Comparison of ENCODE assay signal across 16 cellular contexts in genomic region chr2:97812916-97813315, GRCh38.
"Had no signal": no experiment of that assay in that cellular context is flagged by ENCODE, and none has a peak within 500 bp of the region (broad histone marks: within the 10 kb centered on the region; RNA-seq: fewer than 3 reads in every experiment).

No MANE protein-coding gene starts in this region.

- H3K27me3 ChIP-seq: heart right ventricle, left lung, transverse colon, uterus had no signal

- H3K36me3 ChIP-seq: uterus had no signal

- H3K4me3 ChIP-seq: heart right ventricle, left lung, transverse colon, uterus had no signal

- H3K4me1 ChIP-seq: left lung, transverse colon, uterus had no signal

- DNase-seq: activated B cell treated with CpG ODN at 0.5 μM for 24 hours; activated CD4-positive, alpha-beta T cell treated with anti-CD3 and anti-CD28 coated beads for 48 hours; activated CD8-positive, alpha-beta T cell treated with anti-CD3 and anti-CD28 coated beads, Interleukin-2, amount 10 ng/mL, durations not matched to agents 7 days and 5 days; activated naive CD4-positive, alpha-beta T cell treated with anti-CD3 and anti-CD28 coated beads for 36 hours; activated T-cell treated with anti-CD3 and anti-CD28 coated beads, Interleukin-2, amount 50 U/mL, for 4 hours; anterior cingulate cortex; cortex of kidney; heart right ventricle; left lung; nephron progenitor cell; occipital lobe; retina; stimulated activated CD4-positive, alpha-beta T cell treated with anti-CD3 and anti-CD28 coated beads, Interleukin-1b, Interleukin-23, amount 100 ng/mL, for 48 hours; stimulated activated naive CD8-positive, alpha-beta T cell treated with anti-CD3 and anti-CD28 coated beads, Interleukin-15, Interleukin-2, amounts not matched to agents 100 U/mL and 50 U/mL, for 24 hours; transverse colon; uterus had no signal

- H3K9me3 ChIP-seq: heart right ventricle, left lung, transverse colon, uterus had no signal

- H3K27ac ChIP-seq: heart right ventricle, left lung, transverse colon, uterus had no signal

- ATAC-seq: activated CD8-positive, alpha-beta T cell treated with anti-CD3 and anti-CD28 coated beads, Interleukin-2, amount 10 ng/mL, durations not matched to agents 7 days and 5 days; activated T-cell treated with anti-CD3 and anti-CD28 coated beads, Interleukin-2, amount 50 U/mL, for 4 hours; heart right ventricle; left lung; stimulated activated naive CD8-positive, alpha-beta T cell treated with anti-CD3 and anti-CD28 coated beads, Interleukin-15, Interleukin-2, amounts not matched to agents 100 U/mL and 50 U/mL, for 24 hours had no signal
